ENCODE assay signal across 12 cellular contexts in the genomic region with DNA sequence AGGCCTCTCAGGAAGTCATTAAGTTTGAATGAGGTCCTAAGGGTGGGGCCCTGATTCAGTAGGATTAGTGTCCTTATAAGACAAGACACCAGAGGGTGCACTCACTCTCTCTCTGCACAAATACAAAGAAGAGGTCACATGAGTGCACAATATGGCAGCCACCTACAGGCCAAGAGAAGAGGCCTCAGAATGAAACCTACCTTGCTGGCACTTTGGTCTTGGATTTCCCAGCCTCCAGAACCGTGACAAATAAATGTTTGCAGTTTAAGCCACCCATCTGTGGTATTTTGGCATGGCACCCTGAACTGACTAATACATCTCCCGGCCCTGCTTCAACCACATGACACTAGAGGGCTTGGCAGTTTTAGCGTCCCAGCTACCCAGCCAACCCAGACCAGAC.
DNase-seq lines count a peak whose midpoint lies in the region; ATAC-seq and TF ChIP-seq lines count a peak whose summit lies in the region.
"Had no signal": no experiment of that assay in that cellular context is flagged by ENCODE, and none has a peak within 500 bp of the region (broad histone marks: within the 10 kb centered on the region; RNA-seq: fewer than 3 reads in every experiment).

No MANE protein-coding gene starts in this region.

- H3K27ac ChIP-seq in psoas muscle, result no peak overlapping the region
- H3K27ac ChIP-seq: ascending aorta had no signal

- DNase-seq in DMS53 (lab: John Stamatoyannopoulos, UW) (peak; percentile 51), DMS53 treated with DMSO at 0.1 percent for 48 hours (lab: John Stamatoyannopoulos, UW; ENCODE audit: unreplicated experiment) (no peak), H4 (ENCODE audit: low spot score) (peak; percentile 25), OCI-M1 (lab: John Stamatoyannopoulos, UW) (peak; percentile 41), erythroblast (lab: John Stamatoyannopoulos, UW) (peak; percentile 9 to 29), psoas muscle (no peak), kidney glomerular epithelial cell (lab: John Stamatoyannopoulos, UW) (no peak)
- DNase-seq: 8988T, DMS79 had no signal

- TF ChIP-seq POLR2A in erythroblast (IDR thresholded peaks at IDR 0.05; ENCODE audit: low read length), result no peak

- H3K9me3 ChIP-seq in psoas muscle, result no peaks in the 10 kb centered on the region
- H3K9me3 ChIP-seq: ascending aorta had no signal

- no peaks in the 10 kb centered on the region for H3K36me3 ChIP-seq in psoas muscle (ENCODE audit: insufficient read depth in 1 of 2, low read depth in 1 of 2)
- H3K36me3 ChIP-seq: ascending aorta had no signal

- peaks cover 0 to 9% (median 0%) of the 10 kb centered on the region in 3 donors for H3K27me3 ChIP-seq in psoas muscle (ENCODE audit: insufficient read depth in 3 of 3, low read length in 2 of 3)
- H3K27me3 ChIP-seq: ascending aorta had no signal

- 35 to 47% (median 35%) methylated on average over 3 of the region's 3 CpGs for WGBS in psoas muscle, 3 donors

- intact Hi-C loops in psoas muscle (cut with DNase I), result no loop called here

- H3K4me3 ChIP-seq in psoas muscle, result no peak overlapping the region
- H3K4me3 ChIP-seq: ascending aorta, skin epidermis had no signal

- no peak for ATAC-seq in psoas muscle
- no peak for ATAC-seq in GM21717 (IDR thresholded peaks at IDR 0.05; ENCODE audit: unreplicated experiment)

- no peak for TF ChIP-seq CTCF in psoas muscle (IDR thresholded peaks at IDR 0.05)

- H3K4me1 ChIP-seq in psoas muscle, result no peaks in the 10 kb centered on the region
- H3K4me1 ChIP-seq: ascending aorta had no signal

Comparison
In these comparisons a context has a peak if more than half of its experiments do, and no peak if none do; other contexts are left out.
1. DNase-seq: peak in DMS53 (single experiment), H4 (single experiment), OCI-M1 (single experiment) and erythroblast (2 of 2); none in DMS53 treated with DMSO at 0.1 percent for 48 hours (single experiment), psoas muscle (0 of 2) and kidney glomerular epithelial cell (single experiment).